In the genomic region with DNA sequence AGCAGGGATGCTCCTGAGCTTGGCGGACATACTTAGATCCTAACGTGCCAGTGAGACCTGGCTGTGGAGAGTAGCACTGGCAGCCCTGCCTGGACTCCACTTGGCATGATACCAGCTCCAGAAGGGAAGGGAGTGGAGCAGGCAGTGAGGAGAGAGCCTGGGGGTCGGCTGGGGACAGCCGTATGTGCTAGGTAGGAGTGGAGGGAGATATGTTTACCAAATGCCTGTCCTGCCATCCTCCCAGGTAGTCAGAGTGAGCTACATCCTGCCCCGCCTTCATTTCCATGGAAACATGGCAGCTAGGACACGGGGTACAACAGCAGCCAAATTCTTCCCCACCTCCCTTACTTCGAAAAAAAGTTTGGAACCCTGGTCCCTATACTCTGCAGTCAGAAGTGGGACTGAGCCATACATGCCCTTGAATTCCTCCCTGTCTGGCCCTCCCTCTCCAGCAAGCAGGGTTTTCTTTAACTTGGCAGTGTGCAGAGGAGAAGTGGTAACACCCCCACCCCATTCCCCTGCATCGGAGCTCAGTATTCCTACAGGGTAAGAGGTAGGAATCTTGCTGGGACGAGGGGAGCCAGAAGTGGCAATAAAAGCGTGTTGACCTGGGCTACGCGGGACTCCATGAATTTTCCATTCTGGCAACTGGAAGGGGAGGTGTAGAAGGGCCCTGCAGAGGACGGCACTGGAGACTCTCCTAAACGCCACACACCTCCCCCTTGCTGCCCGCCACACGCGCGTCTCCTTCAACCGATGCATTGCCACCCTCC, we compare ENCODE assay signal across 9 cellular contexts. TPM values are rescaled to one million over a fixed set of nuclear protein-coding genes. Genes with fewer than 3 reads are reported as not detected.
A peak's percentile ranks its signal among the peaks of the same experiment; 100 is the strongest.
DNase-seq lines count a peak whose midpoint lies in the region; ATAC-seq and TF ChIP-seq lines count a peak whose summit lies in the region.
"Had no signal": no experiment of that assay in that cellular context is flagged by ENCODE, and none has a peak within 500 bp of the region (broad histone marks: within the 10 kb centered on the region; RNA-seq: fewer than 3 reads in every experiment).

No MANE protein-coding gene starts in this region.

- intact Hi-C loops in PC-3 (cut with micrococcal nuclease) (no loop called here), esophagus muscularis mucosa (cut with DNase I) (no loop called here)

- H3K36me3 ChIP-seq in PC-3 (ENCODE audit: low read depth, low read length) (no peaks in the 10 kb centered on the region), esophagus muscularis mucosa (no peaks in the 10 kb centered on the region)

- H3K4me1 ChIP-seq in PC-3 (ENCODE audit: insufficient read depth, low read length) (no peaks in the 10 kb centered on the region), esophagus muscularis mucosa (peaks cover 0 to 28% (median 24%) of the 10 kb centered on the region in 4 donors)

- no peaks in the 10 kb centered on the region for H3F3A ChIP-seq in PC-3 (ENCODE audit: low read length, unreplicated experiment)

- CTCF ChIA-PET in PC-3 (lab: Charles Lee): no interaction called here

- no peaks in the 10 kb centered on the region for H4K20me1 ChIP-seq in PC-3 (ENCODE audit: low read length)

- POLR2A ChIA-PET in PC-3 (lab: Charles Lee; ENCODE audit: unreplicated experiment): no interaction called here

- H2AFZ ChIP-seq in PC-3 (ENCODE audit: low read length): no peak overlapping the region

- no peaks in the 10 kb centered on the region for H3K79me2 ChIP-seq in PC-3 (ENCODE audit: low read length)

- H3K27ac ChIP-seq in PC-3 (ENCODE audit: low read length) (no peak overlapping the region), esophagus muscularis mucosa (replicated peaks in 1 of 4) (peak overlapping the region; percentile 45 to 69 (median 60))

- BruUV-seq in PC-3 (replicated peaks; lab: Mats Ljungman, UMichigan): TSS peak; percentile 20

- ATAC-seq in PC-3 (peak; percentile 33; the same call in 1 of the 2 replicates), omental fat pad (ENCODE audit: low FRiP score) (peak; percentile 57)

- H3K9me3 ChIP-seq in PC-3 (ENCODE audit: low read length) (no peaks in the 10 kb centered on the region), esophagus muscularis mucosa (no peaks in the 10 kb centered on the region)

- H3K9ac ChIP-seq in PC-3 (ENCODE audit: low read length): no peak overlapping the region

- TF ChIP-seq EP300 in esophagus muscularis mucosa (IDR thresholded peaks at IDR 0.05): no peak

- TF ChIP-seq POLR2A in esophagus muscularis mucosa (IDR thresholded peaks at IDR 0.05; ENCODE audit: low read depth): no peak

- H3K9me2 ChIP-seq in PC-3 (replicated peaks; ENCODE audit: low read length): no peaks in the 10 kb centered on the region

- no peak overlapping the region for H3K4me2 ChIP-seq in PC-3 (ENCODE audit: low read length)

- H3K4me3 ChIP-seq in PC-3 (ENCODE audit: low read length): no peak overlapping the region
- H3K4me3 ChIP-seq in esophagus muscularis mucosa: peak overlapping the region; percentile 57 to 62 (median 61)

- no peaks in the 10 kb centered on the region for H3K27me3 ChIP-seq in PC-3 (ENCODE audit: low read length)
- no peaks in the 10 kb centered on the region for H3K27me3 ChIP-seq in esophagus muscularis mucosa

- no peak for TF ChIP-seq CTCF in PC-3 (conservative IDR thresholded peaks at IDR 0.05; ENCODE audit: low read depth, low read length)
- no peak for TF ChIP-seq CTCF in esophagus muscularis mucosa (IDR thresholded peaks at IDR 0.05)
- TF ChIP-seq CTCF in omental fat pad (IDR thresholded peaks at IDR 0.05): no peak

- DNase-seq in DMS153 (lab: John Stamatoyannopoulos, UW) (peak; percentile 36), PC-3 (no peak), esophagus muscularis mucosa (ENCODE audit: extremely low spot score) (no peak), omental fat pad (ENCODE audit: low spot score) (no peak), islet precursor cell (no peak), SHP77 treated with DMSO at 0.1 percent for 48 hours (lab: John Stamatoyannopoulos, UW) (no peak)
- no peak for DNase-seq in activated CD4-positive, alpha-beta T cell treated with anti-CD3 and anti-CD28 coated beads, Interleukin-2, amount 50 U/mL, for 1 hour
- DNase-seq in activated CD8-positive, alpha-beta memory T cell treated with anti-CD3 and anti-CD28 coated beads for 24 hours: no peak
- DNase-seq: NCI-H1436 treated with DMSO at 0.1 percent for 48 hours had no signal

- 33% methylated on average over 18 of the region's 19 CpGs for WGBS in esophagus muscularis mucosa

RNA-seq across cellular contexts. Expression of a gene that starts 20.0 kb away (rescaled TPM):
- total RNA-seq in PC-3 (2014; rRNA removed) (15.5 and 15.7 TPM in 2 replicates), esophagus muscularis mucosa (10 to 100 TPM in 3 of 4 donors, 1 to 10 TPM in 1; 8.7 to 23.9 (median 14.5) TPM), omental fat pad (1 to 10 TPM; 3.1 to 7.7 (median 4.9) TPM)

RNA-seq across cellular contexts. Expression of a gene that starts 23.9 kb away (rescaled TPM):
- 23.7 and 26.4 TPM in 2 replicates for total RNA-seq in PC-3 (2014; rRNA removed)
- 10 to 100 TPM in 1 of 4 donors, 1 to 10 TPM in 3; 5.0 to 11.4 (median 7.5) TPM for total RNA-seq in esophagus muscularis mucosa
- 1 to 10 TPM; 1.7 to 8.1 (median 7.0) TPM for total RNA-seq in omental fat pad

RNA-seq across cellular contexts. Expression of a gene that starts 56.4 kb away (rescaled TPM):
- 7.9 and 9.2 TPM in 2 replicates for total RNA-seq in PC-3 (2014; rRNA removed)
- total RNA-seq in esophagus muscularis mucosa: 10 to 100 TPM in 3 of 4 donors, 1 to 10 TPM in 1; 9.7 to 14.2 (median 11.9) TPM
- 10 to 100 TPM; 10.9 to 19.4 (median 14.6) TPM for total RNA-seq in omental fat pad
